In genomic region chr14:99509871-99510555, GRCh38 we compare ENCODE assay signal across 21 cellular contexts. TPM values are rescaled to one million over a fixed set of nuclear protein-coding genes. Genes with fewer than 3 reads are reported as not detected.
A peak's percentile ranks its signal among the peaks of the same experiment; 100 is the strongest.
DNase-seq lines count a peak whose midpoint lies in the region; ATAC-seq, FAIRE-seq and TF ChIP-seq lines count a peak whose summit lies in the region.
"Had no signal": no experiment of that assay in that cellular context is flagged by ENCODE, and none has a peak within 500 bp of the region (broad histone marks: within the 10 kb centered on the region; RNA-seq: fewer than 3 reads in every experiment).

No MANE protein-coding gene starts in this region.

- H3K4me1 Mint-ChIP-seq in type B pancreatic cell (ENCODE audit: unreplicated experiment): peaks cover 5% of the 10 kb centered on the region

- POLR2A ChIA-PET in A673 (lab: Charles Lee; ENCODE audit: low non-redundant PET): no interaction called here

- H3K27ac ChIP-seq in left ventricle myocardium inferior (replicated peaks) (no peak overlapping the region), kidney (ENCODE audit: low read depth in 2 of 2, low read length in 2 of 2) (no peak overlapping the region), A673 (ENCODE audit: low read depth, low read length, poor library complexity, severe bottlenecking) (no peak overlapping the region)
- H3K27ac ChIP-seq: epithelial cell of prostate, HL-60, psoas muscle, upper lobe of right lung had no signal

- no peaks in the 10 kb centered on the region for H3K9me3 Mint-ChIP-seq in type B pancreatic cell
- H3K9me3 Mint-ChIP-seq: activated CD4-positive, alpha-beta memory T cell treated with anti-CD3 and anti-CD28 coated beads for 36 hours; T-helper 2 cell treated with Interferon-gamma antibody and Interleukin-4, amounts not matched to agents 5 μg/mL and 100 μg/mL, for 36 hours had no signal

- H3K9me3 ChIP-seq in left ventricle myocardium inferior (replicated peaks): no peaks in the 10 kb centered on the region
- H3K9me3 ChIP-seq in kidney (ENCODE audit: control insufficient read depth in 1 of 2, low read length in 2 of 2): no peaks in the 10 kb centered on the region
- no peaks in the 10 kb centered on the region for H3K9me3 ChIP-seq in A673 (ENCODE audit: low read depth, low read length, poor library complexity, severe bottlenecking)
- H3K9me3 ChIP-seq: HAP-1, heart right ventricle, psoas muscle, upper lobe of right lung had no signal

- peaks cover 32% of the 10 kb centered on the region for H3K4me1 ChIP-seq in left ventricle myocardium inferior
- no peaks in the 10 kb centered on the region for H3K4me1 ChIP-seq in kidney (ENCODE audit: control insufficient read depth in 1 of 2, insufficient read depth in 1 of 2, low read depth in 1 of 2, low read length in 2 of 2)
- no peaks in the 10 kb centered on the region for H3K4me1 ChIP-seq in A673 (ENCODE audit: insufficient read depth, low read length, poor library complexity, severe bottlenecking)
- H3K4me1 ChIP-seq: HAP-1, psoas muscle, upper lobe of right lung had no signal

- peak overlapping the region; percentile 62 for H3K27ac Mint-ChIP-seq in type B pancreatic cell
- H3K27ac Mint-ChIP-seq: activated CD4-positive, alpha-beta memory T cell treated with anti-CD3 and anti-CD28 coated beads for 36 hours; T-helper 2 cell treated with Interferon-gamma antibody and Interleukin-4, amounts not matched to agents 5 μg/mL and 100 μg/mL, for 36 hours had no signal

- intact Hi-C loops in left cardiac atrium (cut with DNase I) (loop anchor here in 1 of 2 donors (5.0 kb wide), 1 partner anchor 122 kb away; no protein-coding TSS in a partner anchor), left ventricle myocardium inferior (cut with micrococcal nuclease) (no loop called here), kidney (cut with DNase I) (no loop called here), A673 (cut with micrococcal nuclease; ENCODE audit: unreplicated experiment) (no loop called here)

- no peak for FAIRE-seq in kidney (lab: Jason Lieb, UNC)
- FAIRE-seq: GM18507 had no signal

- no peak for TF ChIP-seq CTCF in left ventricle myocardium inferior (IDR thresholded peaks at IDR 0.05; ENCODE audit: borderline replicate concordance)
- no peak for TF ChIP-seq CTCF in kidney (IDR thresholded peaks at IDR 0.05; ENCODE audit: borderline replicate concordance, extremely low read depth, insufficient read depth)
- TF ChIP-seq CTCF in type B pancreatic cell (conservative IDR thresholded peaks at IDR 0.05): no peak
- no peak for TF ChIP-seq CTCF in A673 (conservative IDR thresholded peaks at IDR 0.05; ENCODE audit: low read depth, low read length)

- H3K27me3 ChIP-seq in left ventricle myocardium inferior (ENCODE audit: low read depth) (no peaks in the 10 kb centered on the region), A673 (replicated peaks; ENCODE audit: insufficient read depth, low read depth, low read length, poor library complexity) (no peaks in the 10 kb centered on the region)
- H3K27me3 ChIP-seq: heart right ventricle, upper lobe of right lung had no signal

- peaks cover 11% of the 10 kb centered on the region for H3K36me3 Mint-ChIP-seq in type B pancreatic cell

- H3K4me3 ChIP-seq in left ventricle myocardium inferior (no peak overlapping the region), kidney (ENCODE audit: low read length in 2 of 2) (no peak overlapping the region), A673 (ENCODE audit: low read depth, low read length, poor library complexity, severe bottlenecking) (no peak overlapping the region)
- H3K4me3 ChIP-seq: HAP-1, heart right ventricle, psoas muscle, upper lobe of right lung had no signal

- DNase-seq in left cardiac atrium: peak; percentile 20
- no peak for DNase-seq in left ventricle myocardium inferior
- peak; percentile 79 to 94 for DNase-seq in NCI-H524 (lab: John Stamatoyannopoulos, UW)
- DNase-seq in kidney: peak; percentile 70
- peak; percentile 60 for DNase-seq in type B pancreatic cell (ENCODE audit: extremely low spot score, unreplicated experiment)
- no peak for DNase-seq in A673 (ENCODE audit: low spot score)
- no peak for DNase-seq in inferior parietal cortex (ENCODE audit: extremely low spot score)
- DNase-seq: activated CD4-positive, alpha-beta memory T cell treated with anti-CD3 and anti-CD28 coated beads for 36 hours; activated naive CD4-positive, alpha-beta T cell treated with Interleukin-2 at 50 U/mL for 16 hours; heart right ventricle; NCI-H1092 treated with DMSO at 0.1 percent for 48 hours; NCI-H2029; NCI-H446; stimulated activated CD4-positive, alpha-beta T cell treated with anti-CD3 and anti-CD28 coated beads, Interleukin-4, amount 100 ng/mL, for 24 hours; upper lobe of right lung had no signal

- no peak for ATAC-seq in left cardiac atrium
- ATAC-seq: upper lobe of right lung had no signal

- H3K9ac ChIP-seq in kidney (ENCODE audit: low read length in 2 of 2): no peak overlapping the region

- CTCF ChIA-PET in A673 (lab: Charles Lee): no interaction called here

- H3K36me3 ChIP-seq in left ventricle myocardium inferior (peaks cover 87% of the 10 kb centered on the region), kidney (ENCODE audit: control insufficient read depth in 1 of 2, insufficient read depth in 2 of 2, low read length in 2 of 2) (peaks cover 16 to 26% of the 10 kb centered on the region in 2 donors), A673 (ENCODE audit: insufficient read depth, low read length, poor library complexity, severe bottlenecking) (peaks cover 42% of the 10 kb centered on the region)

- BruUV-seq in A673 (replicated peaks; lab: Mats Ljungman, UMichigan): no TSS peak

- no peaks in the 10 kb centered on the region for H3K27me3 Mint-ChIP-seq in type B pancreatic cell
- H3K27me3 Mint-ChIP-seq: activated CD4-positive, alpha-beta memory T cell treated with anti-CD3 and anti-CD28 coated beads for 36 hours had no signal

- no peak overlapping the region for H3K4me3 Mint-ChIP-seq in type B pancreatic cell
- H3K4me3 Mint-ChIP-seq: activated CD4-positive, alpha-beta memory T cell treated with anti-CD3 and anti-CD28 coated beads for 36 hours; T-helper 2 cell treated with Interferon-gamma antibody and Interleukin-4, amounts not matched to agents 5 μg/mL and 100 μg/mL, for 36 hours had no signal

RNA-seq across cellular contexts. Expression of gene CCNK, which starts 28.8 kb away (rescaled TPM):
- 10 to 100 TPM; 31.4 to 38.6 TPM for total RNA-seq in left cardiac atrium
- total RNA-seq in left ventricle myocardium inferior: 32.2 TPM
- total RNA-seq in kidney: 40.6 TPM
- polyA plus RNA-seq in kidney (ENCODE audit: insufficient read depth, low read depth, low replicate concordance): 12.8 TPM
- total RNA-seq in type B pancreatic cell (ENCODE audit: low replicate concordance): 66.2 and 84.0 TPM in 2 replicates
- total RNA-seq in A673 (2021): 88.0 and 88.2 TPM in 2 replicates

RNA-seq across cellular contexts. Expression of gene SETD3, which starts 29.4 kb away (rescaled TPM):
- total RNA-seq in left cardiac atrium: 100 to 1,000 TPM in 1 of 2 donors, 10 to 100 TPM in 1; 77.7 to 116 TPM
- 101 TPM for total RNA-seq in left ventricle myocardium inferior
- 85.6 TPM for total RNA-seq in kidney
- 74.0 TPM for polyA plus RNA-seq in kidney (ENCODE audit: insufficient read depth, low read depth, low replicate concordance)
- total RNA-seq in type B pancreatic cell (ENCODE audit: low replicate concordance): 50.2 and 52.7 TPM in 2 replicates
- 46.4 and 48.4 TPM in 2 replicates for total RNA-seq in A673 (2021)

Comparison
In these comparisons a context has a peak if more than half of its experiments do, and no peak if none do; other contexts are left out.
1. DNase-seq: peak in left cardiac atrium (single experiment), NCI-H524 (2 of 2), kidney (single experiment) and type B pancreatic cell (single experiment); none in left ventricle myocardium inferior (single experiment), A673 (single experiment) and inferior parietal cortex (single experiment).